In the genomic region with DNA sequence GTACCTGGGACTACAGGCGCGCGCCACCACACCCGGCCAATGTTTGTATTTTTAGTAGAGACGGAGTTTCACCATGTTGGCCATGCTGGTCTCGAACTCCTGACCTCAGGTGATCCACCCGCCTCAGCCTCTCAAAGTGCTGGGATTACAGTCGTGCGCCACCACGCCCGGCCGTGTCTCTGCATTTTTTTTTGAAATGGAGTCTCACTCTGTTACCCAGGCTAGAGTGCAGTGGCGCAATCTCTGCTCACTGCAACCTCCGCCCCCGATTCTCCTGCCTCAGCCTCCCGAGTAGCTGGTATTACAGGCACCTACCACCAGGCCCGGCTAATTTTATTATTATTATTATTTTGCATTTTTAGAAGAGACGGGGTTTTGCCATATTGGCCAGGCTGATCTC, we compare ENCODE assay signal across 17 cellular contexts. TPM values are rescaled to one million over a fixed set of nuclear protein-coding genes. Genes with fewer than 3 reads are reported as not detected.
DNase-seq lines count a peak whose midpoint lies in the region; ATAC-seq, FAIRE-seq and TF ChIP-seq lines count a peak whose summit lies in the region.
"Not testable (repeated sequence)": the region's sequence is repeated elsewhere in the genome, so short reads cannot be mapped to it uniquely, and the experiment has no call there.
"Had no signal": no experiment of that assay in that cellular context is flagged by ENCODE, and none has a peak within 500 bp of the region (broad histone marks: within the 10 kb centered on the region; RNA-seq: fewer than 3 reads in every experiment).

No MANE protein-coding gene starts in this region.

- H3K79me1 ChIP-seq in H1 (ENCODE audit: low read depth, low read length) = not testable (repeated sequence)

- peak overlapping the region; percentile 8 for H3K27ac Mint-ChIP-seq in activated CD4-positive, alpha-beta T cell treated with anti-CD3 and anti-CD28 coated beads for 36 hours
- H3K27ac Mint-ChIP-seq in activated CD8-positive, alpha-beta T cell treated with anti-CD3 and anti-CD28 coated beads, Interleukin-2, amount 10 ng/mL, durations not matched to agents 7 days and 5 days = not testable (repeated sequence)
- H3K27ac Mint-ChIP-seq in stimulated activated effector memory CD8-positive, alpha-beta T cell treated with anti-CD3 and anti-CD28 coated beads, Interleukin-12 subunit alpha, Interleukin-12 subunit beta, amount 100 ng/mL, for 72 hours = peak overlapping the region; percentile 16

- H2BK120ac ChIP-seq in H1 (replicated peaks; ENCODE audit: low read depth, low read length) = not testable (repeated sequence)

- not testable (repeated sequence) for H2BK20ac ChIP-seq in H1 (ENCODE audit: low read length)

- not testable (repeated sequence) for H2BK15ac ChIP-seq in H1 (ENCODE audit: low read length)

- H3K4me1 Mint-ChIP-seq in activated CD4-positive, alpha-beta T cell treated with anti-CD3 and anti-CD28 coated beads for 36 hours = peaks cover 29% of the 10 kb centered on the region
- peaks cover 32% of the 10 kb centered on the region for H3K4me1 Mint-ChIP-seq in activated CD8-positive, alpha-beta T cell treated with anti-CD3 and anti-CD28 coated beads, Interleukin-2, amount 10 ng/mL, durations not matched to agents 7 days and 5 days (ENCODE audit: low read depth)
- H3K4me1 Mint-ChIP-seq in stimulated activated effector memory CD8-positive, alpha-beta T cell treated with anti-CD3 and anti-CD28 coated beads, Interleukin-12 subunit alpha, Interleukin-12 subunit beta, amount 100 ng/mL, for 72 hours = peaks cover 27% of the 10 kb centered on the region

- not testable (repeated sequence) for H2BK5ac ChIP-seq in H1 (ENCODE audit: low read depth, low read length)

- not testable (repeated sequence) for H3K27ac ChIP-seq in K562 (ENCODE audit: extremely low read depth, low read depth, low read length); H1 (ENCODE audit: low read depth, low read length)

- not testable (repeated sequence) for H4K8ac ChIP-seq in H1 (ENCODE audit: extremely low read depth, insufficient read depth, low read length)

- in situ Hi-C loops in K562 (cut with MboI) = not testable (repeated sequence)

- H3K56ac ChIP-seq in H1 (replicated peaks; ENCODE audit: insufficient read length, low read depth, low read length) = not testable (repeated sequence)

- not testable (repeated sequence) for ATAC-seq in activated CD4-positive, alpha-beta T cell treated with anti-CD3 and anti-CD28 coated beads for 36 hours; activated CD8-positive, alpha-beta T cell treated with anti-CD3 and anti-CD28 coated beads, Interleukin-2, amount 10 ng/mL, durations not matched to agents 7 days and 5 days; K562; stimulated activated effector memory CD8-positive, alpha-beta T cell treated with anti-CD3 and anti-CD28 coated beads, Interleukin-12 subunit alpha, Interleukin-12 subunit beta, amount 100 ng/mL, for 72 hours

- not testable (repeated sequence) for H2BK12ac ChIP-seq in H1 (ENCODE audit: low read depth, low read length)

- H3K23me2 ChIP-seq in H1 (ENCODE audit: low read depth, low read length) = not testable (repeated sequence)

- peaks cover 11% of the 10 kb centered on the region; the same call in 1 of the 3 replicates for H3K79me2 ChIP-seq in K562 (ENCODE audit: control insufficient read depth, insufficient read depth, low read length)
- not testable (repeated sequence) for H3K79me2 ChIP-seq in H1 (ENCODE audit: control insufficient read depth in 1 of 2, insufficient read depth in 2 of 2, low read length in 2 of 2)

- not testable (repeated sequence) for H2AK5ac ChIP-seq in H1 (ENCODE audit: low read depth, low read length)

- H3K14ac ChIP-seq in H1 (ENCODE audit: insufficient read length) = not testable (repeated sequence)

- TF ChIP-seq EP300 in K562 (IDR thresholded peaks at IDR 0.05; ENCODE audit: low read length); H1 (IDR thresholded peaks at IDR 0.05; ENCODE audit: borderline replicate concordance in 1 of 2, low read depth in 2 of 2, low read length in 2 of 2): not testable (repeated sequence)

- not testable (repeated sequence) for H3K27me3 Mint-ChIP-seq in activated CD4-positive, alpha-beta T cell treated with anti-CD3 and anti-CD28 coated beads for 36 hours; activated CD8-positive, alpha-beta T cell treated with anti-CD3 and anti-CD28 coated beads, Interleukin-2, amount 10 ng/mL, durations not matched to agents 7 days and 5 days (ENCODE audit: low read depth)

- not testable (repeated sequence) for TF ChIP-seq POLR2A in K562 (conservative IDR thresholded peaks at IDR 0.05); H1 (IDR thresholded peaks at IDR 0.05; ENCODE audit: control extremely low read depth in 1 of 2, low read depth in 2 of 2, low read length in 2 of 2)

- POLR2A ChIA-PET in activated CD4-positive, alpha-beta T cell treated with anti-CD3 and anti-CD28 coated beads for 36 hours (lab: Charles Lee) = interaction anchor here (0.6 kb wide), 1 partner anchor 330 kb away, joined by 4 read pairs; no protein-coding TSS in a partner anchor
- POLR2A ChIA-PET in activated CD8-positive, alpha-beta T cell treated with anti-CD3 and anti-CD28 coated beads, Interleukin-2, amount 10 ng/mL, durations not matched to agents 7 days and 5 days (lab: Charles Lee) = interaction anchor here (1.0 kb wide), 1 partner anchor 10 kb away, joined by 3 read pairs; no protein-coding TSS in a partner anchor
- POLR2A ChIA-PET in K562 (lab: Yijun Ruan, JAX) = interaction anchor here (0.8 to 2.0 kb wide), 4 partner anchors 10 to 358 kb away, joined by 3 to 6 read pairs (median 4); a partner anchor contains a TSS
- POLR2A ChIA-PET in H1 (lab: Charles Lee; ENCODE audit: partially characterized antibody) = interaction anchor here (1.6 to 2.5 kb wide), 2 partner anchors 10 to 14 kb away, joined by 4 to 15 read pairs; a partner anchor contains a TSS

- not testable (repeated sequence) for TF ChIP-seq CTCF in K562 (IDR thresholded peaks at IDR 0.05 in 2 of 3, conservative IDR thresholded peaks at IDR 0.05 in 1 of 3; ENCODE audit: insufficient read depth in 2 of 3, low read depth in 1 of 3, low read length in 3 of 3); H1 (IDR thresholded peaks at IDR 0.05; ENCODE audit: control extremely low read depth in 1 of 3, insufficient read depth in 1 of 3, low read depth in 1 of 3, low read length in 3 of 3)

- not testable (repeated sequence) for H4K91ac ChIP-seq in H1 (replicated peaks; ENCODE audit: insufficient read length, low read length)

- not testable (repeated sequence) for H3K23ac ChIP-seq in H1 (ENCODE audit: insufficient read length)

- not testable (repeated sequence) for H3K4me1 ChIP-seq in K562 (replicated peaks in 1 of 2; ENCODE audit: control insufficient read depth in 2 of 2, insufficient read depth in 2 of 2, low read length in 2 of 2); H1 (replicated peaks in 1 of 4; ENCODE audit: control insufficient read depth in 3 of 4, insufficient read depth in 4 of 4, low read length in 3 of 4)

- BruUV-seq in K562 (replicated peaks; lab: Mats Ljungman, UMichigan) = not testable (repeated sequence)

- not testable (repeated sequence) for H4K20me1 ChIP-seq in K562 (replicated peaks; ENCODE audit: control insufficient read depth, insufficient read depth, low read length); H1 (replicated peaks in 1 of 2; ENCODE audit: control insufficient read depth in 1 of 2, insufficient read depth in 2 of 2, low read length in 2 of 2)

- not testable (repeated sequence) for H3K9ac ChIP-seq in K562 (ENCODE audit: insufficient read depth in 1 of 2, low read depth in 2 of 2, low read length in 2 of 2); H1 (replicated peaks in 1 of 4; ENCODE audit: extremely low read depth in 1 of 4, low read depth in 3 of 4, low read length in 3 of 4)

- not testable (repeated sequence) for TF ChIP-seq RAD21 in K562 (CRISPR knock-in tag; conservative IDR thresholded peaks at IDR 0.05 in 1 of 2, IDR thresholded peaks at IDR 0.05 in 1 of 2); H1 (IDR thresholded peaks at IDR 0.05 in 1 of 2, conservative IDR thresholded peaks at IDR 0.05 in 1 of 2; ENCODE audit: low read depth in 2 of 2, low read length in 2 of 2)

- H3K4ac ChIP-seq in H1 (replicated peaks; ENCODE audit: insufficient read length, low read depth, low read length) = not testable (repeated sequence)

- not testable (repeated sequence) for FAIRE-seq in K562 (lab: Jason Lieb, UNC); H1 (lab: Jason Lieb, UNC)

- H3K4me2 ChIP-seq in K562 (ENCODE audit: insufficient read depth, low read length); H1 (ENCODE audit: insufficient read depth in 1 of 2, low read depth in 2 of 2, low read length in 2 of 2): not testable (repeated sequence)

- not testable (repeated sequence) for H3K9me3 ChIP-seq in K562 (replicated peaks; ENCODE audit: control insufficient read depth, insufficient read depth, low read depth, low read length); H1 (ENCODE audit: insufficient read depth in 2 of 2, low read depth in 1 of 2, low read length in 1 of 2)

- not testable (repeated sequence) for H4K5ac ChIP-seq in H1 (ENCODE audit: insufficient read length, low read depth, low read length)

- H3K36me3 ChIP-seq in K562 (ENCODE audit: control insufficient read depth, insufficient read depth, low read length) (peaks cover 36% of the 10 kb centered on the region), H1 (ENCODE audit: control insufficient read depth in 2 of 4, insufficient read depth in 4 of 4, low read length in 3 of 4) (peaks cover 0 to 21% (median 9%) of the 10 kb centered on the region in 4 experiments; a peak in 5 of 8 replicates)

- not testable (repeated sequence) for H3K9me3 Mint-ChIP-seq in activated CD4-positive, alpha-beta T cell treated with anti-CD3 and anti-CD28 coated beads for 36 hours (ENCODE audit: low read depth); activated CD8-positive, alpha-beta T cell treated with anti-CD3 and anti-CD28 coated beads, Interleukin-2, amount 10 ng/mL, durations not matched to agents 7 days and 5 days (ENCODE audit: insufficient read depth); stimulated activated effector memory CD8-positive, alpha-beta T cell treated with anti-CD3 and anti-CD28 coated beads, Interleukin-12 subunit alpha, Interleukin-12 subunit beta, amount 100 ng/mL, for 72 hours

- WGBS in K562 (ENCODE audit: insufficient coverage, low coverage, missing lambda C conversion rate) = 85% methylated on average over 18 of the region's 18 CpGs
- WGBS in H1 (ENCODE audit: extremely low coverage in 1 of 2, insufficient coverage in 1 of 2, insufficient read length in 1 of 2, insufficient replicate concordance in 2 of 2, low coverage in 1 of 2, low lambda C conversion rate in 2 of 2, missing lambda C conversion rate in 1 of 2), 2 experiments = 91% methylated on average over 18 of the region's 18 CpGs; no CpG with 5 or more reads in 1 of the 2 experiments

- intact Hi-C loops in activated CD4-positive, alpha-beta T cell treated with anti-CD3 and anti-CD28 coated beads for 36 hours (cut with DNase I, micrococcal nuclease); K562 (cut with micrococcal nuclease): not testable (repeated sequence)

- CTCF ChIA-PET in activated CD4-positive, alpha-beta T cell treated with anti-CD3 and anti-CD28 coated beads for 36 hours (lab: Charles Lee) = interaction anchor here (1.1 kb wide), 1 partner anchor 10 kb away, joined by 4 read pairs; a partner anchor contains a TSS
- CTCF ChIA-PET in activated CD8-positive, alpha-beta T cell treated with anti-CD3 and anti-CD28 coated beads, Interleukin-2, amount 10 ng/mL, durations not matched to agents 7 days and 5 days (lab: Charles Lee); K562 (lab: Yijun Ruan, JAX; ENCODE audit: low intra/inter-chr PET ratio): not testable (repeated sequence)
- CTCF ChIA-PET in H1 (lab: Charles Lee; ENCODE audit: partially characterized antibody) = interaction anchor here (0.6 to 1.2 kb wide), 2 partner anchors 206 to 208 kb away, joined by 3 read pairs; no protein-coding TSS in a partner anchor

- H3K36me3 Mint-ChIP-seq in activated CD4-positive, alpha-beta T cell treated with anti-CD3 and anti-CD28 coated beads for 36 hours (ENCODE audit: low read depth) = peaks cover 37% of the 10 kb centered on the region
- peaks cover 31% of the 10 kb centered on the region for H3K36me3 Mint-ChIP-seq in activated CD8-positive, alpha-beta T cell treated with anti-CD3 and anti-CD28 coated beads, Interleukin-2, amount 10 ng/mL, durations not matched to agents 7 days and 5 days (ENCODE audit: low read depth)
- H3K36me3 Mint-ChIP-seq in stimulated activated effector memory CD8-positive, alpha-beta T cell treated with anti-CD3 and anti-CD28 coated beads, Interleukin-12 subunit alpha, Interleukin-12 subunit beta, amount 100 ng/mL, for 72 hours = peaks cover 70% of the 10 kb centered on the region

- not testable (repeated sequence) for H3K9me1 ChIP-seq in K562 (ENCODE audit: control insufficient read depth, insufficient read depth, low read length)

- not testable (repeated sequence) for H3K27me3 ChIP-seq in K562 (ENCODE audit: control insufficient read depth in 2 of 2, insufficient read depth in 2 of 2, low read length in 2 of 2); H1 (replicated peaks in 1 of 4; ENCODE audit: control insufficient read depth in 3 of 4, extremely low read depth in 1 of 4, insufficient read depth in 3 of 4, low read length in 3 of 4)

- DNase-seq in activated CD4-positive, alpha-beta T cell treated with anti-CD3 and anti-CD28 coated beads for 36 hours; K562 (ENCODE audit: extremely low read depth in 1 of 4, low spot score in 3 of 4): not testable (repeated sequence)
- peak; percentile 13 for DNase-seq in activated CD8-positive, alpha-beta T cell treated with anti-CD3 and anti-CD28 coated beads, Interleukin-2, amount 10 ng/mL, durations not matched to agents 7 days and 5 days
- DNase-seq in H1 (ENCODE audit: low read depth in 1 of 2, low spot score in 2 of 2) = peak in 1 of 2 experiments; percentile 31
- DNase-seq in stimulated activated effector memory CD8-positive, alpha-beta T cell treated with anti-CD3 and anti-CD28 coated beads, Interleukin-12 subunit alpha, Interleukin-12 subunit beta, amount 100 ng/mL, for 72 hours (ENCODE audit: low spot score in 2 of 2) = peak in 1 of 2 donors; percentile 32

- not testable (repeated sequence) for H3K18ac ChIP-seq in H1 (ENCODE audit: extremely low read depth, low read length)

- H3K4me3 Mint-ChIP-seq in activated CD4-positive, alpha-beta T cell treated with anti-CD3 and anti-CD28 coated beads for 36 hours; activated CD8-positive, alpha-beta T cell treated with anti-CD3 and anti-CD28 coated beads, Interleukin-2, amount 10 ng/mL, durations not matched to agents 7 days and 5 days; stimulated activated effector memory CD8-positive, alpha-beta T cell treated with anti-CD3 and anti-CD28 coated beads, Interleukin-12 subunit alpha, Interleukin-12 subunit beta, amount 100 ng/mL, for 72 hours: not testable (repeated sequence)

- H3K4me3 ChIP-seq in K562; H1 (ENCODE audit: extremely low read depth in 1 of 4, insufficient read depth in 2 of 4, low read depth in 3 of 4, low read length in 4 of 4): not testable (repeated sequence)

- not testable (repeated sequence) for H2AFZ ChIP-seq in K562 (ENCODE audit: low read depth, low read length); H1 (ENCODE audit: low read length)

RNA-seq across cellular contexts. Expression of a gene that starts 9.2 kb away (rescaled TPM):
- 10 to 100 TPM; 63.6 to 86.4 TPM for total RNA-seq in activated CD4-positive, alpha-beta T cell treated with anti-CD3 and anti-CD28 coated beads for 36 hours
- 10 to 100 TPM; 80.8 to 84.9 TPM for total RNA-seq in activated CD8-positive, alpha-beta T cell treated with anti-CD3 and anti-CD28 coated beads, Interleukin-2, amount 10 ng/mL, durations not matched to agents 7 days and 5 days
- total RNA-seq in K562 (2011; cell fraction: chromatin; rRNA removed; ENCODE audit: low replicate concordance) = 23.4 and 44.5 TPM in 2 replicates
- total RNA-seq in K562 (2011; cell fraction: nucleolus; rRNA removed) = 13.5 and 15.3 TPM in 2 replicates
- total RNA-seq in K562 (2011; cell fraction: nucleoplasm; rRNA removed) = 28.3 and 34.4 TPM in 2 replicates
- total RNA-seq in K562 (2014; rRNA removed) (71.8 and 87.5 TPM in 2 replicates), K562 (2014; rRNA removed; fragmentation: Illumina TruSeq; extraction: Trizol) (134 and 145 TPM in 2 replicates), K562 (2015; rRNA removed; fragmentation: Illumina TruSeq; extraction: Trizol) (100 and 102 TPM in 2 replicates), K562 (2021) (78.8 and 79.9 TPM in 2 replicates)
- polyA plus RNA-seq in K562 (2011; rRNA removed) (95.4 and 111 TPM in 2 replicates), K562 (2014; fragmentation: Illumina TruSeq; extraction: Trizol) (97.0 and 104 TPM in 2 replicates), K562 (2014; fragmentation: Nextera tagmentation; extraction: Ambion mirVana) (10 to 100 TPM; 35.4 to 41.1 TPM), K562 (2014; rRNA removed) (92.2 and 94.1 TPM in 2 replicates), H1 (2011; rRNA removed) (18.3 and 23.4 TPM in 2 replicates)
- polyA plus RNA-seq in K562 (2011; cell fraction: cytosol; rRNA removed) = 35.3 and 57.4 TPM in 2 replicates
- polyA plus RNA-seq in K562 (2011; cell fraction: nucleus; rRNA removed) = 24.5 and 38.9 TPM in 2 replicates
- 65.4 and 94.0 TPM in 2 replicates for polyA plus RNA-seq in K562 (2012)
- polyA minus RNA-seq in K562 (2011; rRNA and poly(A)+ RNA removed) = 76.2 and 81.4 TPM in 2 replicates
- polyA minus RNA-seq in K562 (2011; cell fraction: cytosol; rRNA and poly(A)+ RNA removed) = 32.2 and 35.4 TPM in 2 replicates
- 8.2 and 16.9 TPM in 2 replicates for polyA minus RNA-seq in K562 (2011; cell fraction: nucleus; rRNA and poly(A)+ RNA removed)
- 61.9 and 66.4 TPM in 2 replicates for total RNA-seq in H1 (2021; fragmentation: NEBNext Ultra II Directional; extraction: Animal tissue kit (Norgen Biotek cat#: 25700))
- 36.0 TPM for polyA plus RNA-seq in H1 (2011; cell fraction: cytosol; rRNA removed)
- polyA plus RNA-seq in H1 (2011; cell fraction: nucleus; rRNA removed) = 10.5 TPM
- polyA plus RNA-seq in H1 (2012, experiment 1 of 2) = 47.5 to 70.6 TPM (median 56.2 TPM) in 4 replicates
- 12.3 TPM for polyA plus RNA-seq in H1 (2012, experiment 2 of 2)
- 31.2 TPM for polyA plus RNA-seq in H1 (2013, experiment 1 of 2)
- polyA plus RNA-seq in H1 (2013, experiment 2 of 2) = 33.0 TPM
- polyA minus RNA-seq in H1 (2011; rRNA and poly(A)+ RNA removed) = 26.4 and 39.0 TPM in 2 replicates
- 23.9 TPM for polyA minus RNA-seq in H1 (2011; cell fraction: cytosol; rRNA and poly(A)+ RNA removed)
- polyA minus RNA-seq in H1 (2011; cell fraction: nucleus; rRNA and poly(A)+ RNA removed) = 10.3 TPM

RNA-seq across cellular contexts. Expression of a gene that starts 47.3 kb away (rescaled TPM):
- not detected for total RNA-seq in activated CD4-positive, alpha-beta T cell treated with anti-CD3 and anti-CD28 coated beads for 36 hours
- not detected for total RNA-seq in activated CD8-positive, alpha-beta T cell treated with anti-CD3 and anti-CD28 coated beads, Interleukin-2, amount 10 ng/mL, durations not matched to agents 7 days and 5 days
- total RNA-seq in K562 (2011; cell fraction: chromatin; rRNA removed; ENCODE audit: low replicate concordance) = not detected in 2 replicates
- total RNA-seq in K562 (2011; cell fraction: nucleolus; rRNA removed) = not detected in 2 replicates
- not detected in 2 replicates for total RNA-seq in K562 (2011; cell fraction: nucleoplasm; rRNA removed)
- 0.09 TPM in 1 of 2 replicates, not detected in the other for total RNA-seq in K562 (2014; rRNA removed)
- total RNA-seq in K562 (2014; rRNA removed; fragmentation: Illumina TruSeq; extraction: Trizol) = 0.15 TPM in 1 of 2 replicates, not detected in the other
- total RNA-seq in K562 (2015; rRNA removed; fragmentation: Illumina TruSeq; extraction: Trizol) = not detected in 2 replicates
- 0.09 TPM in 1 of 2 replicates, not detected in the other for total RNA-seq in K562 (2021)
- polyA plus RNA-seq in K562 (2011; rRNA removed) = 0.04 TPM in 2 replicates
- polyA plus RNA-seq in K562 (2011; cell fraction: cytosol; rRNA removed) = 0.01 TPM in 1 of 2 replicates, not detected in the other
- polyA plus RNA-seq in K562 (2011; cell fraction: nucleus; rRNA removed) = not detected in 2 replicates
- polyA plus RNA-seq in K562 (2012) = 0.04 and 0.05 TPM in 2 replicates
- polyA plus RNA-seq in K562 (2014; fragmentation: Illumina TruSeq; extraction: Trizol) = 0.06 TPM in 1 of 2 replicates, not detected in the other
- polyA plus RNA-seq in K562 (2014; fragmentation: Nextera tagmentation; extraction: Ambion mirVana) = under 1 TPM in 1 of 2 experiments, not detected in 1; 0.01 TPM
- not detected in 2 replicates for polyA plus RNA-seq in K562 (2014; rRNA removed)
- polyA minus RNA-seq in K562 (2011; rRNA and poly(A)+ RNA removed) = not detected in 2 replicates
- not detected in 2 replicates for polyA minus RNA-seq in K562 (2011; cell fraction: cytosol; rRNA and poly(A)+ RNA removed)
- not detected in 2 replicates for polyA minus RNA-seq in K562 (2011; cell fraction: nucleus; rRNA and poly(A)+ RNA removed)
- 0.28 and 0.55 TPM in 2 replicates for total RNA-seq in H1 (2021; fragmentation: NEBNext Ultra II Directional; extraction: Animal tissue kit (Norgen Biotek cat#: 25700))
- 0.22 and 0.35 TPM in 2 replicates for polyA plus RNA-seq in H1 (2011; rRNA removed)
- 0.30 TPM for polyA plus RNA-seq in H1 (2011; cell fraction: cytosol; rRNA removed)
- 0.21 TPM for polyA plus RNA-seq in H1 (2011; cell fraction: nucleus; rRNA removed)
- 0.23 to 0.55 TPM (median 0.37 TPM) in 4 replicates for polyA plus RNA-seq in H1 (2012, experiment 1 of 2)
- polyA plus RNA-seq in H1 (2012, experiment 2 of 2) = 0.26 TPM
- polyA plus RNA-seq in H1 (2013, experiment 1 of 2) = 0.51 TPM
- 0.63 TPM for polyA plus RNA-seq in H1 (2013, experiment 2 of 2)
- polyA minus RNA-seq in H1 (2011; rRNA and poly(A)+ RNA removed) = 0.10 and 0.32 TPM in 2 replicates
- not detected for polyA minus RNA-seq in H1 (2011; cell fraction: cytosol; rRNA and poly(A)+ RNA removed)
- 0.30 TPM for polyA minus RNA-seq in H1 (2011; cell fraction: nucleus; rRNA and poly(A)+ RNA removed)
- total RNA-seq: A172; A673; Calu3; CD4-positive, alpha-beta memory T cell; CD4-positive, alpha-beta T cell; CD4-positive, CD25-positive, alpha-beta regulatory T cell; CD8-positive, alpha-beta T cell; Daoy had no signal
- polyA plus RNA-seq: A549; BJ; CD14-positive monocyte; CD8-positive, alpha-beta memory T cell had no signal

RNA-seq across cellular contexts. Expression of a gene that starts 49.4 kb away (rescaled TPM):
- total RNA-seq in activated CD4-positive, alpha-beta T cell treated with anti-CD3 and anti-CD28 coated beads for 36 hours = 10 to 100 TPM; 21.5 to 24.9 TPM
- 10 to 100 TPM; 25.0 to 25.3 TPM for total RNA-seq in activated CD8-positive, alpha-beta T cell treated with anti-CD3 and anti-CD28 coated beads, Interleukin-2, amount 10 ng/mL, durations not matched to agents 7 days and 5 days
- total RNA-seq in K562 (2011; cell fraction: chromatin; rRNA removed; ENCODE audit: low replicate concordance) = 19.4 and 24.4 TPM in 2 replicates
- total RNA-seq in K562 (2011; cell fraction: nucleolus; rRNA removed) = 28.8 and 31.2 TPM in 2 replicates
- 29.9 and 34.0 TPM in 2 replicates for total RNA-seq in K562 (2011; cell fraction: nucleoplasm; rRNA removed)
- total RNA-seq in K562 (2014; rRNA removed) (52.7 and 60.6 TPM in 2 replicates), K562 (2014; rRNA removed; fragmentation: Illumina TruSeq; extraction: Trizol) (19.9 and 21.5 TPM in 2 replicates), K562 (2015; rRNA removed; fragmentation: Illumina TruSeq; extraction: Trizol) (37.9 and 40.7 TPM in 2 replicates), K562 (2021) (45.4 and 47.8 TPM in 2 replicates)
- polyA plus RNA-seq in K562 (2011; rRNA removed) (45.9 and 47.2 TPM in 2 replicates), K562 (2014; fragmentation: Illumina TruSeq; extraction: Trizol) (29.6 and 40.5 TPM in 2 replicates), K562 (2014; fragmentation: Nextera tagmentation; extraction: Ambion mirVana) (10 to 100 TPM in 1 of 2 experiments, 1 to 10 TPM in 1; 8.8 to 25.2 TPM), K562 (2014; rRNA removed) (51.1 and 59.4 TPM in 2 replicates), H1 (2011; rRNA removed) (28.4 and 30.7 TPM in 2 replicates)
- polyA plus RNA-seq in K562 (2011; cell fraction: cytosol; rRNA removed) = 54.9 and 75.5 TPM in 2 replicates
- 31.7 and 32.1 TPM in 2 replicates for polyA plus RNA-seq in K562 (2011; cell fraction: nucleus; rRNA removed)
- 28.3 and 30.1 TPM in 2 replicates for polyA plus RNA-seq in K562 (2012)
- 19.4 and 21.4 TPM in 2 replicates for polyA minus RNA-seq in K562 (2011; rRNA and poly(A)+ RNA removed)
- 17.9 and 18.6 TPM in 2 replicates for polyA minus RNA-seq in K562 (2011; cell fraction: cytosol; rRNA and poly(A)+ RNA removed)
- polyA minus RNA-seq in K562 (2011; cell fraction: nucleus; rRNA and poly(A)+ RNA removed) = 26.0 and 42.1 TPM in 2 replicates
- 20.5 and 20.6 TPM in 2 replicates for total RNA-seq in H1 (2021; fragmentation: NEBNext Ultra II Directional; extraction: Animal tissue kit (Norgen Biotek cat#: 25700))
- 26.5 TPM for polyA plus RNA-seq in H1 (2011; cell fraction: cytosol; rRNA removed)
- polyA plus RNA-seq in H1 (2011; cell fraction: nucleus; rRNA removed) = 17.6 TPM
- 15.1 to 19.6 TPM (median 18.5 TPM) in 4 replicates for polyA plus RNA-seq in H1 (2012, experiment 1 of 2)
- polyA plus RNA-seq in H1 (2012, experiment 2 of 2) = 19.3 TPM
- polyA plus RNA-seq in H1 (2013, experiment 1 of 2) = 16.1 TPM
- polyA plus RNA-seq in H1 (2013, experiment 2 of 2) = 16.3 TPM
- 10.8 and 10.9 TPM in 2 replicates for polyA minus RNA-seq in H1 (2011; rRNA and poly(A)+ RNA removed)
- polyA minus RNA-seq in H1 (2011; cell fraction: cytosol; rRNA and poly(A)+ RNA removed) = 10.6 TPM
- polyA minus RNA-seq in H1 (2011; cell fraction: nucleus; rRNA and poly(A)+ RNA removed) = 12.5 TPM
